In genomic region chr12:53591301-53592206, GRCh38 we compare ENCODE assay signal across 1 cellular context.
TF ChIP-seq lines count a peak whose summit lies in the region.

No MANE protein-coding gene starts in this region.

TF ChIP-seq in GM23338, 12 proteins besides CTCF, POLR2A, EP300 and RAD21 (continued from another document):
- TF ChIP-seq, protein P1, sequence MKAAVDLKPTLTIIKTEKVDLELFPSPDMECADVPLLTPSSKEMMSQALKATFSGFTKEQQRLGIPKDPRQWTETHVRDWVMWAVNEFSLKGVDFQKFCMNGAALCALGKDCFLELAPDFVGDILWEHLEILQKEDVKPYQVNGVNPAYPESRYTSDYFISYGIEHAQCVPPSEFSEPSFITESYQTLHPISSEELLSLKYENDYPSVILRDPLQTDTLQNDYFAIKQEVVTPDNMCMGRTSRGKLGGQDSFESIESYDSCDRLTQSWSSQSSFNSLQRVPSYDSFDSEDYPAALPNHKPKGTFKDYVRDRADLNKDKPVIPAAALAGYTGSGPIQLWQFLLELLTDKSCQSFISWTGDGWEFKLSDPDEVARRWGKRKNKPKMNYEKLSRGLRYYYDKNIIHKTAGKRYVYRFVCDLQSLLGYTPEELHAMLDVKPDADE (IDR thresholded peaks at IDR 0.05), result no peak
- TF ChIP-seq EZH2phosphoT487 (IDR thresholded peaks at IDR 0.05; ENCODE audit: unreplicated experiment) (no peak), POLR2AphosphoS5 (IDR thresholded peaks at IDR 0.05; ENCODE audit: low read depth) (no peak), JUNB (IDR thresholded peaks at IDR 0.05; ENCODE audit: unreplicated experiment) (no peak), ZNF114 (CRISPR knock-in tag; IDR thresholded peaks at IDR 0.05) (no peak), CREB1 (CRISPR knock-in tag; IDR thresholded peaks at IDR 0.05; ENCODE audit: low read depth) (no peak), STAT1 (IDR thresholded peaks at IDR 0.05; ENCODE audit: unreplicated experiment) (no peak), ZNF462 (CRISPR knock-in tag; IDR thresholded peaks at IDR 0.05) (no peak), EZH2 (IDR thresholded peaks at IDR 0.05; ENCODE audit: low read depth, unreplicated experiment) (no peak)
